In the genomic region with DNA sequence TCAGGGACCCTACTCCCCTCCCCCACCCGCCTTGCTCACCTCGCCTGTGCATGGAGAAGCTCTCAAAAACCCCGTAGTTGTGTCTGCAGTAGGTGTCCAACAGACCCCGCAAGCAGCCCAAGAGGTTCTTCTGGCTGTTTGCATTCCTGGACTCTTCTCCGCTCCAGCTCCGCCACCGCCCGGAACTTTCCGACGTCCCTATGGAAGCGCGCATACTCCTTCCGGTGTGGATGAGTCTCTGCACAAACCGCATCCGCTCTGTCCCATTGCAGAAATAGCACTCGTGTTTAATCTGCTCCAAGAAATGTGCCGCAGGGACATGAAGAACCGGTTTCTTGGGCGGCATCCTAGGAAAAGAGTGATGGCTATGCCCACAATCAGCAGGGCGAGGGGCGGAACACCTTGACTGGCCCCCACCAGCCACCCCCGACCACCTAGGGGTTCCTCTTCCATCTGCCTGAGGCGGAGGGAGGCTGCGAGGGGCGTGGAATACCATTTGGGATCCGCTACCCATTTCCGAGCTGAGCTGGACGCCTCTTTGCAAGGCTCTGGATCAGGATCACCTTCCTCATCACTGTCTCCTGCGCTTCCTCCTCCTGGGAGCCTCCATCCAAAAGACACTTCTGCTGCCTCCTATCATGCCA, we compare ENCODE assay signal across 1 cellular context.
TF ChIP-seq lines count a peak whose summit lies in the region.

No MANE protein-coding gene starts in this region.

TF ChIP-seq in HepG2, 621 proteins besides CTCF, POLR2A, EP300 and RAD21:
- TF ChIP-seq MATR3 (CRISPR knock-in tag; IDR thresholded peaks at IDR 0.05): no peak
- TF ChIP-seq, protein P1, sequence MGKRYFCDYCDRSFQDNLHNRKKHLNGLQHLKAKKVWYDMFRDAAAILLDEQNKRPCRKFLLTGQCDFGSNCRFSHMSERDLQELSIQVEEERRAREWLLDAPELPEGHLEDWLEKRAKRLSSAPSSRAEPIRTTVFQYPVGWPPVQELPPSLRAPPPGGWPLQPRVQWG (CRISPR knock-in tag; IDR thresholded peaks at IDR 0.05; ENCODE audit: borderline replicate concordance, low read depth): no peak
- TF ChIP-seq, protein P2, sequence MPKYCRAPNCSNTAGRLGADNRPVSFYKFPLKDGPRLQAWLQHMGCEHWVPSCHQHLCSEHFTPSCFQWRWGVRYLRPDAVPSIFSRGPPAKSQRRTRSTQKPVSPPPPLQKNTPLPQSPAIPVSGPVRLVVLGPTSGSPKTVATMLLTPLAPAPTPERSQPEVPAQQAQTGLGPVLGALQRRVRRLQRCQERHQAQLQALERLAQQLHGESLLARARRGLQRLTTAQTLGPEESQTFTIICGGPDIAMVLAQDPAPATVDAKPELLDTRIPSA (CRISPR knock-in tag; IDR thresholded peaks at IDR 0.05; ENCODE audit: borderline replicate concordance): 0 out of 2 replicates have a peak, but pooled peaks have one; percentile 45
